Comparison of ENCODE assay signal across 8 cellular contexts in the genomic region with DNA sequence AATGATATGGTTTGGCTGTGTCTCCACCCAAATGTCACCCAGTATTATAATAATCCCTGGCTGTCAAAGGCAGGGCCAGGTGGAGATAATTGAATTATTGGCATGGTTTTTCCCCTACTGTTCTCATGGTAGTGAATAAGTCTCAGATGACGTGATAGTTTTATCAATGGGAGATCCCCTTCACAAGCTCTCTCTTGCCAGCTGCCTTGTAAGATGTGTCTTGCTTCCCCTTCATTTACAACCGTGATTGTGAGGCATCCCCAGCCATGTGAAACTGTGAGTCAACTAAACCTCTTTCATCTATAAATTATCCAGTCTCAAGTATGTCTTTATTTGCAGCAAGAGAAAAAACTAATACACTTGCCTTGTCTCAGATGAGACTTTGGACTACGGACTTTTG.
"Had no signal": no experiment of that assay in that cellular context is flagged by ENCODE, and none has a peak within 500 bp of the region (broad histone marks: within the 10 kb centered on the region; RNA-seq: fewer than 3 reads in every experiment).

No MANE protein-coding gene starts in this region.

- H3K27ac Mint-ChIP-seq: IgD-negative memory B cell had no signal

- DNase-seq: IMR-90, KBM-7, KG1 had no signal

- H3K27me3 Mint-ChIP-seq: IgD-negative memory B cell had no signal

- FAIRE-seq: HepG2, HTR-8/SVneo, K562 had no signal

- H3K36me3 Mint-ChIP-seq: IgD-negative memory B cell had no signal

- H3K4me3 Mint-ChIP-seq: IgD-negative memory B cell had no signal

- H3K4me3 ChIP-seq: K562 had no signal

- ATAC-seq: HepG2, K562 had no signal

- H3K4me1 Mint-ChIP-seq: IgD-negative memory B cell had no signal

- H3K27ac ChIP-seq: HL-60 had no signal
